In the genomic region with DNA sequence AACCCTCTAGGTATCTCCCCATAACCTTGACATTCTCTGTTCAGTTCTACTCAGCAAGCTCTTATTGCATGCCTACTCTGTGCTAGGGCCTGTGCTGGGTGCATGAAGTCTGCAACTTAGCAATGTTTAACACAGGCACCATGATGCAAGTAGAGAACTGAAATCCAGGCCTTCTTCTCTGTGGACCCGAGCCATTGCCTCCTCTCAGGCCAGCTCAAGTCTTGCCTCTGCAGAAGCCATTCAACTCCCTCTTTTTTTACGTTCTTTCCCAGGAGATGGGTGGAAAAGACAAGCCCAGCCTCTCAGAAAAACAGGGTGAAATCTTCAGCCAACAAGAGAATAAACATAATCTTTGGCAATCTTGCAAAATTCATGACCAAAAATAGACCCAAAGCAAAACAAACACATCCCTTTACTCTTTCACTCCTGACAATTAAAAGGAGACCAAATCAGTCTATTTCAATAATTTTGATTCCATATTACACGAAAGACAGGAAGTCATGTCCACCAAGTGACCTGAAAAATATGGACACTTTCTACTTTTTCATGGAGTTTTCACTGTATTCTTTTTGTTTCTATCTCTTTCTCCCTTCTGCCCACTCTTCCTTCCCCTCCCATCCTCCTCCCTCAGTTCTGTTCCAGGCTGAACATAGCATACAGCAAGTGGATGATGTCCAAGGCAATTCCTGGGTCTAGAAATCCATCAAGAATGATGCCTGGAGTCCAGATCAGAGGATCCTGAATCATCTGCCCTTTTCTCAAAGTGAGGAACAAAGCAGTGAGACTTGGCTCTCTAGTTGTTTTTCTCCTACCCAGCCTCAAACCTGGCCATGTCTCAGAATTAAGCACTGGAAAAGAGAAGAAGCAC, we compare ENCODE assay signal across 1 cellular context.
TF ChIP-seq lines count a peak whose summit lies in the region.

No MANE protein-coding gene starts in this region.

TF ChIP-seq in HepG2, 621 proteins besides CTCF, POLR2A, EP300 and RAD21 (continued from another document):
- TF ChIP-seq, protein P1, sequence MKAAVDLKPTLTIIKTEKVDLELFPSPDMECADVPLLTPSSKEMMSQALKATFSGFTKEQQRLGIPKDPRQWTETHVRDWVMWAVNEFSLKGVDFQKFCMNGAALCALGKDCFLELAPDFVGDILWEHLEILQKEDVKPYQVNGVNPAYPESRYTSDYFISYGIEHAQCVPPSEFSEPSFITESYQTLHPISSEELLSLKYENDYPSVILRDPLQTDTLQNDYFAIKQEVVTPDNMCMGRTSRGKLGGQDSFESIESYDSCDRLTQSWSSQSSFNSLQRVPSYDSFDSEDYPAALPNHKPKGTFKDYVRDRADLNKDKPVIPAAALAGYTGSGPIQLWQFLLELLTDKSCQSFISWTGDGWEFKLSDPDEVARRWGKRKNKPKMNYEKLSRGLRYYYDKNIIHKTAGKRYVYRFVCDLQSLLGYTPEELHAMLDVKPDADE (CRISPR knock-in tag; IDR thresholded peaks at IDR 0.05) = no peak
